9 cellular contexts compared by ENCODE assay signal in genomic region chr1:155070721-155071556, GRCh38. TPM values are rescaled to one million over a fixed set of nuclear protein-coding genes. Genes with fewer than 3 reads are reported as not detected.
A peak's percentile ranks its signal among the peaks of the same experiment; 100 is the strongest.
DNase-seq lines count a peak whose midpoint lies in the region; ATAC-seq and TF ChIP-seq lines count a peak whose summit lies in the region.
"Had no signal": no experiment of that assay in that cellular context is flagged by ENCODE, and none has a peak within 500 bp of the region (broad histone marks: within the 10 kb centered on the region; RNA-seq: fewer than 3 reads in every experiment).

No MANE protein-coding gene starts in this region.

- no peak overlapping the region for H3K9ac ChIP-seq in OCI-LY3 (ENCODE audit: low read length)

- POLR2A ChIA-PET in GM10248 (lab: Yijun Ruan, JAX) = no interaction called here

- CTCF ChIA-PET in GM10248 (lab: Yijun Ruan, JAX) = interaction anchor here (0.7 to 5.6 kb wide), 9 partner anchors 9 to 102 kb away, joined by 3 to 48 read pairs (median 5); partner anchors contain the start of genes ADAM15, EFNA3 and KRTCAP2

- DNase-seq in GM10248 (ENCODE audit: extremely low spot score) = peak; percentile 81
- peak; percentile 90 for DNase-seq in activated effector memory CD4-positive, alpha-beta T cell treated with anti-CD3 and anti-CD28 coated beads, Interleukin-2, amount 50 U/mL, for 16 hours
- DNase-seq in foreskin keratinocyte = peak in 1 of 2 donors; percentile 62
- DNase-seq in tibial nerve (ENCODE audit: low spot score in 2 of 2) = peak in 1 of 2 donors; percentile 45
- no peak for DNase-seq in KG1 (lab: John Stamatoyannopoulos, UW)

- ATAC-seq in HG03039 (IDR thresholded peaks at IDR 0.05; ENCODE audit: unreplicated experiment) = peak; percentile 50
- ATAC-seq in foreskin keratinocyte = peak; percentile 77

- H3K9me3 ChIP-seq in OCI-LY3 (ENCODE audit: insufficient read depth, low read length) (no peaks in the 10 kb centered on the region), neutrophil (no peaks in the 10 kb centered on the region), tibial nerve (no peaks in the 10 kb centered on the region)

- H3K4me1 ChIP-seq in OCI-LY3 (ENCODE audit: low read length) = peaks cover 6% of the 10 kb centered on the region
- H3K4me1 ChIP-seq in foreskin keratinocyte = peaks cover 3% of the 10 kb centered on the region
- peaks cover 19 to 21% of the 10 kb centered on the region in 2 experiments for H3K4me1 ChIP-seq in neutrophil (ENCODE audit: control insufficient read depth in 1 of 2, insufficient read depth in 1 of 2, low read depth in 1 of 2, low read length in 1 of 2)
- peaks cover 0 to 24% (median 11%) of the 10 kb centered on the region in 4 donors for H3K4me1 ChIP-seq in tibial nerve

- H3K79me2 ChIP-seq in OCI-LY3 (ENCODE audit: low read length) = no peaks in the 10 kb centered on the region

- H3K27me3 ChIP-seq in OCI-LY3 (ENCODE audit: low read depth, low read length) (no peaks in the 10 kb centered on the region), foreskin keratinocyte (no peaks in the 10 kb centered on the region), neutrophil (peaks cover 79% of the 10 kb centered on the region), tibial nerve (no peaks in the 10 kb centered on the region)

- no peaks in the 10 kb centered on the region for H4K20me1 ChIP-seq in OCI-LY3 (ENCODE audit: insufficient read depth, low read length)

- TF ChIP-seq EP300 in tibial nerve (IDR thresholded peaks at IDR 0.05) = peak in 1 of 2 donors; percentile 54

- TF ChIP-seq CTCF in GM10248 (IDR thresholded peaks at IDR 0.05; ENCODE audit: control extremely low read depth, extremely low read depth, low read depth, missing control alignments) = peak; percentile 26
- TF ChIP-seq CTCF in OCI-LY3 (IDR thresholded peaks at IDR 0.05; ENCODE audit: low read depth, low read length) = no peak
- peak; percentile 44 for TF ChIP-seq CTCF in foreskin keratinocyte (conservative IDR thresholded peaks at IDR 0.05)
- peak; percentile 40 for TF ChIP-seq CTCF in neutrophil (IDR thresholded peaks at IDR 0.05)
- TF ChIP-seq CTCF in tibial nerve (IDR thresholded peaks at IDR 0.05) = peak; percentile 16 to 49 (median 39)

- H3K4me3 ChIP-seq in OCI-LY3 (ENCODE audit: low read length) (peak overlapping the region; percentile 65), neutrophil (ENCODE audit: low read depth in 1 of 2, low read length in 1 of 2) (peak overlapping the region; percentile 44 to 60), tibial nerve (peak overlapping the region; percentile 33 to 57 (median 46))

- H3K36me3 ChIP-seq in OCI-LY3 (replicated peaks; ENCODE audit: low read depth, low read length) = peaks cover 30% of the 10 kb centered on the region
- H3K36me3 ChIP-seq in neutrophil = peaks cover 5% of the 10 kb centered on the region
- peaks cover 0 to 14% (median 0%) of the 10 kb centered on the region in 3 donors for H3K36me3 ChIP-seq in tibial nerve

- H2AFZ ChIP-seq in OCI-LY3 (ENCODE audit: low read depth, low read length) = no peak overlapping the region

- peak in 1 of 2 donors; percentile 29 for TF ChIP-seq POLR2A in tibial nerve (IDR thresholded peaks at IDR 0.05)

- 1 to 4% methylated on average over 38 to 57 of the region's 60 CpGs for WGBS in tibial nerve, 2 donors

- peak overlapping the region; percentile 58 for H3K4me2 ChIP-seq in OCI-LY3 (ENCODE audit: low read length)

- no peak overlapping the region for H3K27ac ChIP-seq in OCI-LY3 (ENCODE audit: low read length)
- no peak overlapping the region for H3K27ac ChIP-seq in foreskin keratinocyte
- peak overlapping the region; percentile 6 for H3K27ac ChIP-seq in neutrophil
- H3K27ac ChIP-seq in tibial nerve = peak overlapping the region; percentile 36 to 81 (median 69)

RNA-seq across cellular contexts. Expression of gene EFNA4, which starts 7.4 kb away (rescaled TPM):
- total RNA-seq in foreskin keratinocyte (10.0 and 10.9 TPM in 2 replicates), tibial nerve (1 to 10 TPM in 3 of 4 donors, under 1 TPM in 1; 0.87 to 4.2 (median 1.8) TPM)
- polyA plus RNA-seq in foreskin keratinocyte = 16.8 and 17.7 TPM in 2 replicates

RNA-seq across cellular contexts. Expression of gene EFNA3, which starts 7.7 kb away (rescaled TPM):
- total RNA-seq in foreskin keratinocyte (4.1 and 4.2 TPM in 2 replicates), tibial nerve (1 to 10 TPM in 2 of 4 donors, under 1 TPM in 1, not detected in 1; 0.63 to 1.2 (median 1.2) TPM)
- polyA plus RNA-seq in foreskin keratinocyte = 4.3 and 5.0 TPM in 2 replicates

RNA-seq across cellular contexts. Expression of gene ADAM15, which starts 19.8 kb away (rescaled TPM):
- total RNA-seq in foreskin keratinocyte (214 and 242 TPM in 2 replicates), tibial nerve (100 to 1,000 TPM; 111 to 202 (median 168) TPM)
- polyA plus RNA-seq in foreskin keratinocyte = 201 and 244 TPM in 2 replicates

RNA-seq across cellular contexts. Expression of gene DCST1, which starts 37.3 kb away (rescaled TPM):
- total RNA-seq in foreskin keratinocyte = not detected in 2 replicates
- not detected in 2 replicates for polyA plus RNA-seq in foreskin keratinocyte
- total RNA-seq in tibial nerve = 1 to 10 TPM in 1 of 4 donors, under 1 TPM in 2, not detected in 1; 0.21 to 3.5 (median 0.90) TPM
- total RNA-seq: renal cortical epithelial cell had no signal

RNA-seq across cellular contexts. Expression of gene DCST2, which starts 37.4 kb away (rescaled TPM):
- total RNA-seq in foreskin keratinocyte = 0.07 and 0.27 TPM in 2 replicates
- polyA plus RNA-seq in foreskin keratinocyte = 0.11 and 0.12 TPM in 2 replicates
- 1 to 10 TPM in 3 of 4 donors, under 1 TPM in 1; 0.90 to 4.2 (median 1.7) TPM for total RNA-seq in tibial nerve

Comparison
In these comparisons a context has a peak if more than half of its experiments do, and no peak if none do; other contexts are left out.
1. H3K27ac ChIP-seq: peak in neutrophil (single experiment) and tibial nerve (4 of 4); none in OCI-LY3 (single experiment) and foreskin keratinocyte (single experiment).
2. Peak in every context shown above with its lines, with median percentiles within 50 percentile points of each other: H3K4me3 ChIP-seq.